Comparison of ENCODE assay signal across 10 cellular contexts in the genomic region with DNA sequence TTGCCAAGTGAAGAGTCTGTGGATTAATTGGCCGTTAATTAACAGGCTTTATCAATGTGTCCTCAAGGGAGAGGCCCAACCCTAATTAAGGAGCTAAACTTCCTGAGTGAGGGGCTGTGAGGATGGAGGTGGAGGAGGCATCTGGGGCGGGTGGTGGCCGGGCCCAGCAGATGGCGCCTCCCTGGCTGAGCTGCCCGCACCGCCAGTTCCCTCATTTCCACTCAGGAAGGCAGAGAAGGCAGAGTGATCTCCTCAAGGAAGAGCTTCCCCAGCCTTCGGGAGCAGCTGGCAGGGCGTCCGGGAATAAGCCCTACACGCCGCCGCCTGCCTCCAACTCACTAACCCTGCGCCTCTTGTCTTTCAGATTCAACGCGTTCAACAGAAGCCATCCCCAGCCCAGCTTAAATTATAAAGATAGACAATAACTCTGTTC. TPM values are rescaled to one million over a fixed set of nuclear protein-coding genes. Genes with fewer than 3 reads are reported as not detected.
DNase-seq lines count a peak whose midpoint lies in the region; ATAC-seq and TF ChIP-seq lines count a peak whose summit lies in the region.
"Had no signal": no experiment of that assay in that cellular context is flagged by ENCODE, and none has a peak within 500 bp of the region (broad histone marks: within the 10 kb centered on the region; RNA-seq: fewer than 3 reads in every experiment).

No MANE protein-coding gene starts in this region.

- H3K27me3 Mint-ChIP-seq in activated CD4-positive, alpha-beta memory T cell treated with anti-CD3 and anti-CD28 coated beads, Interleukin-2, amount 10 ng/mL, durations not matched to agents 7 days and 5 days = no peaks in the 10 kb centered on the region
- H3K27me3 Mint-ChIP-seq: activated naive CD8-positive, alpha-beta T cell treated with anti-CD3 and anti-CD28 coated beads, Interleukin-2, amount 10 ng/mL, durations not matched to agents 7 days and 5 days; stimulated activated naive CD8-positive, alpha-beta T cell treated with anti-CD3 and anti-CD28 coated beads, Interleukin-15, Interleukin-2, amounts not matched to agents 100 ng/mL and 50 ng/mL, for 24 hours had no signal

- peaks cover 51% of the 10 kb centered on the region for H3K36me3 ChIP-seq in A673 (ENCODE audit: insufficient read depth, low read length, poor library complexity, severe bottlenecking)

- intact Hi-C loops in A673 (cut with micrococcal nuclease; ENCODE audit: unreplicated experiment) = loop anchor here (1.0 to 5.0 kb wide), 2 partner anchors 112 to 163 kb away; partner anchors contain the start of gene CYTH3
- intact Hi-C loops in left ventricle myocardium superior (cut with micrococcal nuclease) = loop anchor here (5.0 kb wide), 1 partner anchor 162 kb away; no protein-coding TSS in a partner anchor

- no peak overlapping the region for H3K27ac Mint-ChIP-seq in stimulated activated effector memory CD8-positive, alpha-beta T cell treated with anti-CD3 and anti-CD28 coated beads, Interleukin-12 subunit alpha, Interleukin-12 subunit beta, amount 100 ng/mL, for 72 hours
- H3K27ac Mint-ChIP-seq in activated CD4-positive, alpha-beta memory T cell treated with anti-CD3 and anti-CD28 coated beads, Interleukin-2, amount 10 ng/mL, durations not matched to agents 7 days and 5 days = no peak overlapping the region
- H3K27ac Mint-ChIP-seq: activated naive CD8-positive, alpha-beta T cell treated with anti-CD3 and anti-CD28 coated beads, Interleukin-2, amount 10 ng/mL, durations not matched to agents 7 days and 5 days; stimulated activated naive CD8-positive, alpha-beta T cell treated with anti-CD3 and anti-CD28 coated beads, Interleukin-15, Interleukin-2, amounts not matched to agents 100 ng/mL and 50 ng/mL, for 24 hours had no signal

- DNase-seq in A673 (ENCODE audit: low spot score) (peak; percentile 61), HCEC 1CT (peak; percentile 74), amniotic epithelial cell (ENCODE audit: low read depth) (peak; percentile 57), left ventricle myocardium superior (peak; percentile 81), retina (peak; percentile 86)
- DNase-seq in stimulated activated effector memory CD8-positive, alpha-beta T cell treated with anti-CD3 and anti-CD28 coated beads, Interleukin-12 subunit alpha, Interleukin-12 subunit beta, amount 100 ng/mL, for 72 hours (ENCODE audit: low spot score in 2 of 2) = no peak
- DNase-seq in activated CD4-positive, alpha-beta memory T cell treated with anti-CD3 and anti-CD28 coated beads, Interleukin-2, amount 10 ng/mL, durations not matched to agents 7 days and 5 days = no peak
- DNase-seq: activated naive CD8-positive, alpha-beta T cell treated with anti-CD3 and anti-CD28 coated beads, Interleukin-2, amount 10 ng/mL, durations not matched to agents 7 days and 5 days had no signal

- BruUV-seq in A673 (replicated peaks; lab: Mats Ljungman, UMichigan) = no TSS peak

- TF ChIP-seq CTCF in A673 (conservative IDR thresholded peaks at IDR 0.05; ENCODE audit: low read depth, low read length) = peak; percentile 78

- CTCF ChIA-PET in A673 (lab: Charles Lee) = interaction anchor here (0.5 to 1.9 kb wide), 4 partner anchors 78 to 163 kb away, joined by 3 to 12 read pairs (median 5); no protein-coding TSS in a partner anchor
- CTCF ChIA-PET in activated CD4-positive, alpha-beta memory T cell treated with anti-CD3 and anti-CD28 coated beads, Interleukin-2, amount 10 ng/mL, durations not matched to agents 7 days and 5 days (lab: Charles Lee) = interaction anchor here (0.6 kb wide), 2 partner anchors 19 to 448 kb away, joined by 4 to 7 read pairs; no protein-coding TSS in a partner anchor

- H3K9me3 ChIP-seq in A673 (ENCODE audit: low read depth, low read length, poor library complexity, severe bottlenecking) = no peaks in the 10 kb centered on the region

- H3K4me1 ChIP-seq in A673 (ENCODE audit: insufficient read depth, low read length, poor library complexity, severe bottlenecking) = no peaks in the 10 kb centered on the region

- no peak overlapping the region for H3K4me3 Mint-ChIP-seq in stimulated activated effector memory CD8-positive, alpha-beta T cell treated with anti-CD3 and anti-CD28 coated beads, Interleukin-12 subunit alpha, Interleukin-12 subunit beta, amount 100 ng/mL, for 72 hours
- H3K4me3 Mint-ChIP-seq in activated CD4-positive, alpha-beta memory T cell treated with anti-CD3 and anti-CD28 coated beads, Interleukin-2, amount 10 ng/mL, durations not matched to agents 7 days and 5 days = no peak overlapping the region
- H3K4me3 Mint-ChIP-seq: activated naive CD8-positive, alpha-beta T cell treated with anti-CD3 and anti-CD28 coated beads, Interleukin-2, amount 10 ng/mL, durations not matched to agents 7 days and 5 days; stimulated activated naive CD8-positive, alpha-beta T cell treated with anti-CD3 and anti-CD28 coated beads, Interleukin-15, Interleukin-2, amounts not matched to agents 100 ng/mL and 50 ng/mL, for 24 hours had no signal

- no peaks in the 10 kb centered on the region for H3K27me3 ChIP-seq in A673 (replicated peaks; ENCODE audit: insufficient read depth, low read depth, low read length, poor library complexity)

- no peaks in the 10 kb centered on the region for H3K9me3 Mint-ChIP-seq in stimulated activated effector memory CD8-positive, alpha-beta T cell treated with anti-CD3 and anti-CD28 coated beads, Interleukin-12 subunit alpha, Interleukin-12 subunit beta, amount 100 ng/mL, for 72 hours
- H3K9me3 Mint-ChIP-seq in activated CD4-positive, alpha-beta memory T cell treated with anti-CD3 and anti-CD28 coated beads, Interleukin-2, amount 10 ng/mL, durations not matched to agents 7 days and 5 days = no peaks in the 10 kb centered on the region
- H3K9me3 Mint-ChIP-seq: activated naive CD8-positive, alpha-beta T cell treated with anti-CD3 and anti-CD28 coated beads, Interleukin-2, amount 10 ng/mL, durations not matched to agents 7 days and 5 days; stimulated activated naive CD8-positive, alpha-beta T cell treated with anti-CD3 and anti-CD28 coated beads, Interleukin-15, Interleukin-2, amounts not matched to agents 100 ng/mL and 50 ng/mL, for 24 hours had no signal

- H3K4me3 ChIP-seq in A673 (ENCODE audit: low read depth, low read length, poor library complexity, severe bottlenecking) = no peak overlapping the region

- peak overlapping the region; percentile 37 for H3K27ac ChIP-seq in A673 (ENCODE audit: low read depth, low read length, poor library complexity, severe bottlenecking)

- POLR2A ChIA-PET in A673 (lab: Charles Lee; ENCODE audit: low non-redundant PET) = no interaction called here
- POLR2A ChIA-PET in activated CD4-positive, alpha-beta memory T cell treated with anti-CD3 and anti-CD28 coated beads, Interleukin-2, amount 10 ng/mL, durations not matched to agents 7 days and 5 days (lab: Charles Lee) = no interaction called here

- H3K4me1 Mint-ChIP-seq in stimulated activated effector memory CD8-positive, alpha-beta T cell treated with anti-CD3 and anti-CD28 coated beads, Interleukin-12 subunit alpha, Interleukin-12 subunit beta, amount 100 ng/mL, for 72 hours = no peaks in the 10 kb centered on the region
- peaks cover 23% of the 10 kb centered on the region for H3K4me1 Mint-ChIP-seq in activated CD4-positive, alpha-beta memory T cell treated with anti-CD3 and anti-CD28 coated beads, Interleukin-2, amount 10 ng/mL, durations not matched to agents 7 days and 5 days

- H3K36me3 Mint-ChIP-seq in stimulated activated effector memory CD8-positive, alpha-beta T cell treated with anti-CD3 and anti-CD28 coated beads, Interleukin-12 subunit alpha, Interleukin-12 subunit beta, amount 100 ng/mL, for 72 hours = peaks cover 67% of the 10 kb centered on the region
- H3K36me3 Mint-ChIP-seq in activated CD4-positive, alpha-beta memory T cell treated with anti-CD3 and anti-CD28 coated beads, Interleukin-2, amount 10 ng/mL, durations not matched to agents 7 days and 5 days (ENCODE audit: low read depth) = peaks cover 38% of the 10 kb centered on the region

- peak; percentile 75 for ATAC-seq in left ventricle myocardium superior
- ATAC-seq in stimulated activated effector memory CD8-positive, alpha-beta T cell treated with anti-CD3 and anti-CD28 coated beads, Interleukin-12 subunit alpha, Interleukin-12 subunit beta, amount 100 ng/mL, for 72 hours = no peak
- no peak for ATAC-seq in GM19023 (IDR thresholded peaks at IDR 0.05; ENCODE audit: unreplicated experiment)

RNA-seq across cellular contexts. Expression of gene USP42, which starts 55.5 kb away (rescaled TPM):
- total RNA-seq in A673 (2021) (19.7 and 20.6 TPM in 2 replicates), left ventricle myocardium superior (5.2 TPM)
- 10 to 100 TPM; 14.5 to 14.8 TPM for total RNA-seq in activated CD4-positive, alpha-beta memory T cell treated with anti-CD3 and anti-CD28 coated beads, Interleukin-2, amount 10 ng/mL, durations not matched to agents 7 days and 5 days

Comparison
In these comparisons a context has a peak if more than half of its experiments do, and no peak if none do; other contexts are left out.
1. DNase-seq: peak in A673 (single experiment), HCEC 1CT (single experiment), amniotic epithelial cell (single experiment), left ventricle myocardium superior (single experiment) and retina (single experiment); none in stimulated activated effector memory CD8-positive, alpha-beta T cell treated with anti-CD3 and anti-CD28 coated beads, Interleukin-12 subunit alpha, Interleukin-12 subunit beta, amount 100 ng/mL, for 72 hours (0 of 2) and activated CD4-positive, alpha-beta memory T cell treated with anti-CD3 and anti-CD28 coated beads, Interleukin-2, amount 10 ng/mL, durations not matched to agents 7 days and 5 days (single experiment).